In the genomic region with DNA sequence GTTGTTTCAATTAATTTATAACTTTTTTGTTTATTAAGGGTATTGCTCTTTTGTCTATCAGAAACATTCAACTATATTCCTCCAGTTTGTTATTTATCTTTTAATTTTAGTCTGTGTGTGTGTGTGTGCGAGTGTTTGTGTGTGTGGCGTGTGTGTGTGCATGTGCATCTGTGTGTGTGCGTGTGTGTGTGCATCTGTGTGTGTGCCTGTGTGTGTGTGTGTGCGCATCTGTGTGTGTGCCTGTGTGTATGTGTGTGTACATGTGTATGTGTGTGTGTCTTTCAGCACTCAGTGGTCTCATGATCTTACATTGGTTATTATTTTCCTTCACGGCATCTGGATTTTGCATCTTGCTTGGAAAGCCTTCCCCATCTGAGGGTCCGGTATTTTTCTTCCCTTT, we compare ENCODE assay signal across 19 cellular contexts.
DNase-seq lines count a peak whose midpoint lies in the region; ATAC-seq, FAIRE-seq and TF ChIP-seq lines count a peak whose summit lies in the region.
"Had no signal": no experiment of that assay in that cellular context is flagged by ENCODE, and none has a peak within 500 bp of the region (broad histone marks: within the 10 kb centered on the region; RNA-seq: fewer than 3 reads in every experiment).

No MANE protein-coding gene starts in this region.

- no peak for TF ChIP-seq RAD21 in H1 (IDR thresholded peaks at IDR 0.05 in 1 of 2, conservative IDR thresholded peaks at IDR 0.05 in 1 of 2; ENCODE audit: low read depth in 2 of 2, low read length in 2 of 2)

- no peak overlapping the region for H3K4me3 Mint-ChIP-seq in nephron
- H3K4me3 Mint-ChIP-seq: B cell; CD8-positive, alpha-beta T cell had no signal

- no peaks in the 10 kb centered on the region for H3K79me1 ChIP-seq in H1 (ENCODE audit: low read depth, low read length)
- no peaks in the 10 kb centered on the region for H3K79me1 ChIP-seq in trophoblast cell (ENCODE audit: low read length)

- H3K4me2 ChIP-seq in H1 (ENCODE audit: insufficient read depth in 1 of 2, low read depth in 2 of 2, low read length in 2 of 2), result no peak overlapping the region
- H3K4me2 ChIP-seq in trophoblast cell (ENCODE audit: low read length), result no peak overlapping the region

- H3K4me1 ChIP-seq in right atrium auricular region (no peaks in the 10 kb centered on the region), heart right ventricle (no peaks in the 10 kb centered on the region), H1 (replicated peaks in 1 of 4; ENCODE audit: control insufficient read depth in 3 of 4, insufficient read depth in 4 of 4, low read length in 3 of 4) (peaks cover 0 to 5% (median 4%) of the 10 kb centered on the region in 4 experiments; a peak in 4 of 7 replicates), trophoblast cell (ENCODE audit: control insufficient read depth in 1 of 2, insufficient read depth in 2 of 2, low read length in 2 of 2) (peaks cover 0 to 5% of the 10 kb centered on the region in 2 experiments)
- H3K4me1 ChIP-seq: HAP-1 had no signal

- H3K18ac ChIP-seq in H1 (ENCODE audit: extremely low read depth, low read length) (no peak overlapping the region), trophoblast cell (ENCODE audit: low read length) (no peak overlapping the region)

- no peaks in the 10 kb centered on the region for H3K36me3 ChIP-seq in right atrium auricular region
- no peaks in the 10 kb centered on the region for H3K36me3 ChIP-seq in heart right ventricle
- no peaks in the 10 kb centered on the region for H3K36me3 ChIP-seq in H1 (ENCODE audit: control insufficient read depth in 2 of 4, insufficient read depth in 4 of 4, low read length in 3 of 4)
- H3K36me3 ChIP-seq in trophoblast cell (ENCODE audit: control insufficient read depth in 1 of 2, insufficient read depth in 2 of 2, low read length in 2 of 2), result no peaks in the 10 kb centered on the region
- H3K36me3 ChIP-seq: BLaER1 treated with 17β-estradiol and CSF1 and Interleukin-3, amounts not matched to agents 10 nM and 100 nM; HAP-1 had no signal

- TF ChIP-seq POLR2A in H1 (IDR thresholded peaks at IDR 0.05; ENCODE audit: control extremely low read depth in 1 of 2, low read depth in 2 of 2, low read length in 2 of 2), result no peak

- H2BK120ac ChIP-seq in H1 (replicated peaks; ENCODE audit: low read depth, low read length) (no peak overlapping the region), trophoblast cell (ENCODE audit: insufficient read depth, low read length, poor library complexity) (no peak overlapping the region)

- intact Hi-C loops in heart right ventricle (cut with DNase I), result loop anchor here in 1 of 10 donors (5.0 kb wide), 1 partner anchor 742 kb away; no protein-coding TSS in a partner anchor

- H4K8ac ChIP-seq in H1 (ENCODE audit: extremely low read depth, insufficient read depth, low read length), result no peak overlapping the region
- H4K8ac ChIP-seq in trophoblast cell (ENCODE audit: low read depth, low read length), result no peak overlapping the region

- H2AK5ac ChIP-seq in H1 (ENCODE audit: low read depth, low read length) (no peak overlapping the region), trophoblast cell (ENCODE audit: low read length) (no peak overlapping the region)

- no peak overlapping the region for H3K56ac ChIP-seq in H1 (replicated peaks; ENCODE audit: insufficient read length, low read depth, low read length)

- peak; percentile 16 for DNase-seq in right atrium auricular region (ENCODE audit: low spot score)
- no peak for DNase-seq in heart right ventricle
- no peak for DNase-seq in H1 (ENCODE audit: low read depth in 1 of 2, low spot score in 2 of 2)
- no peak for DNase-seq in trophoblast cell
- DNase-seq in effector CD8-positive, alpha-beta T cell (lab: John Stamatoyannopoulos, UW), result no peak
- DNase-seq in NCI-H187 treated with DMSO at 0.1 percent for 48 hours (lab: John Stamatoyannopoulos, UW), result no peak
- DNase-seq in activated CD4-positive, alpha-beta T cell treated with anti-CD3 and anti-CD28 coated beads, Interleukin-2, amount 50 U/mL, for 48 hours, result no peak
- DNase-seq: Calu3, DMS53, EL had no signal

- H3K27me3 Mint-ChIP-seq in nephron (ENCODE audit: low read depth), result peaks cover 19% of the 10 kb centered on the region

- H2AFZ ChIP-seq in H1 (ENCODE audit: low read length) (no peak overlapping the region), trophoblast cell (ENCODE audit: insufficient read depth, low read length, poor library complexity) (no peak overlapping the region)

- H3K27ac ChIP-seq in right atrium auricular region (no peak overlapping the region), heart right ventricle (no peak overlapping the region), H1 (ENCODE audit: low read depth, low read length) (no peak overlapping the region), trophoblast cell (ENCODE audit: low read depth, low read length) (no peak overlapping the region)
- H3K27ac ChIP-seq: BLaER1 treated with 17β-estradiol and CSF1 and Interleukin-3, amounts not matched to agents 10 nM and 100 nM had no signal

- no peak for TF ChIP-seq EP300 in H1 (IDR thresholded peaks at IDR 0.05; ENCODE audit: borderline replicate concordance in 1 of 2, low read depth in 2 of 2, low read length in 2 of 2)

- POLR2A ChIA-PET in H1 (lab: Charles Lee; ENCODE audit: partially characterized antibody), result no interaction called here

- H2BK15ac ChIP-seq in H1 (ENCODE audit: low read length), result no peak overlapping the region

- H3K36me3 Mint-ChIP-seq in nephron (ENCODE audit: low read depth), result no peaks in the 10 kb centered on the region
- H3K36me3 Mint-ChIP-seq: CD8-positive, alpha-beta T cell had no signal

- no peak for ATAC-seq in heart right ventricle
- ATAC-seq: CD8-positive, alpha-beta T cell had no signal

- no peaks in the 10 kb centered on the region for H4K20me1 ChIP-seq in H1 (replicated peaks in 1 of 2; ENCODE audit: control insufficient read depth in 1 of 2, insufficient read depth in 2 of 2, low read length in 2 of 2)
- H4K20me1 ChIP-seq: BLaER1 treated with 17β-estradiol and CSF1 and Interleukin-3, amounts not matched to agents 10 nM and 100 nM had no signal

- H3K9me3 Mint-ChIP-seq in nephron, result peaks cover 9% of the 10 kb centered on the region
- H3K9me3 Mint-ChIP-seq: CD8-positive, alpha-beta T cell had no signal

- H3K9me3 ChIP-seq in right atrium auricular region (no peaks in the 10 kb centered on the region), heart right ventricle (peaks cover 0 to 24% (median 0%) of the 10 kb centered on the region in 11 donors), H1 (ENCODE audit: insufficient read depth in 2 of 2, low read depth in 1 of 2, low read length in 1 of 2) (no peaks in the 10 kb centered on the region), trophoblast cell (ENCODE audit: insufficient read depth, low read depth, low read length) (peaks cover 9% of the 10 kb centered on the region)
- H3K9me3 ChIP-seq: HAP-1 had no signal

- no peaks in the 10 kb centered on the region for H3K79me2 ChIP-seq in H1 (ENCODE audit: control insufficient read depth in 1 of 2, insufficient read depth in 2 of 2, low read length in 2 of 2)
- no peaks in the 10 kb centered on the region for H3K79me2 ChIP-seq in trophoblast cell (ENCODE audit: control insufficient read depth, insufficient read depth, low read length, poor library complexity)

- no peak overlapping the region for H4K5ac ChIP-seq in H1 (ENCODE audit: insufficient read length, low read depth, low read length)

- H4K12ac ChIP-seq in trophoblast cell (ENCODE audit: low read depth, low read length), result no peak overlapping the region

- TF ChIP-seq CTCF in right atrium auricular region (IDR thresholded peaks at IDR 0.05) (no peak), heart right ventricle (IDR thresholded peaks at IDR 0.05) (no peak), H1 (IDR thresholded peaks at IDR 0.05; ENCODE audit: control extremely low read depth in 1 of 3, insufficient read depth in 1 of 3, low read depth in 1 of 3, low read length in 3 of 3) (no peak), nephron (IDR thresholded peaks at IDR 0.05; ENCODE audit: unreplicated experiment in 3 of 3) (no peak)

- H3K14ac ChIP-seq in H1 (ENCODE audit: insufficient read length), result no peak overlapping the region
- no peak overlapping the region for H3K14ac ChIP-seq in trophoblast cell (ENCODE audit: low read length)

- no peak for FAIRE-seq in H1 (lab: Jason Lieb, UNC)
- FAIRE-seq: G401.6, GM12891, GM19239, HepG2 had no signal

- peaks cover 26% of the 10 kb centered on the region for H3K4me1 Mint-ChIP-seq in nephron
- H3K4me1 Mint-ChIP-seq: B cell had no signal

- CTCF ChIA-PET in H1 (lab: Charles Lee; ENCODE audit: partially characterized antibody), result interaction anchor here (0.7 to 1.4 kb wide), 4 partner anchors 10 to 373 kb away, joined by 3 to 5 read pairs (median 4); no protein-coding TSS in a partner anchor

- H3K27ac Mint-ChIP-seq in nephron, result peak overlapping the region in 2 of 3 experiments; percentile 26 to 82
- H3K27ac Mint-ChIP-seq: B cell; CD8-positive, alpha-beta T cell had no signal

- no peak overlapping the region for H3K23ac ChIP-seq in H1 (ENCODE audit: insufficient read length)
- H3K23ac ChIP-seq in trophoblast cell (ENCODE audit: low read length), result no peak overlapping the region

- 84 to 91% methylated on average over 6 of the region's 6 CpGs for WGBS in heart right ventricle, 2 donors
- WGBS in H1 (ENCODE audit: extremely low coverage in 1 of 2, insufficient coverage in 1 of 2, insufficient read length in 1 of 2, insufficient replicate concordance in 2 of 2, low coverage in 1 of 2, low lambda C conversion rate in 2 of 2, missing lambda C conversion rate in 1 of 2), 2 experiments, result 81% methylated on average over 6 of the region's 6 CpGs; no CpG with 5 or more reads in 1 of the 2 experiments
- no CpG with 5 or more reads among the region's 6 CpGs for WGBS in trophoblast cell (ENCODE audit: extremely low coverage, insufficient coverage, insufficient read length)

- H4K91ac ChIP-seq in H1 (replicated peaks; ENCODE audit: insufficient read length, low read length), result peak overlapping the region; percentile 75
- no peak overlapping the region for H4K91ac ChIP-seq in trophoblast cell (ENCODE audit: low read depth, low read length)

- H2BK20ac ChIP-seq in H1 (ENCODE audit: low read length), result no peak overlapping the region

- H3K27me3 ChIP-seq in right atrium auricular region (no peaks in the 10 kb centered on the region), heart right ventricle (peaks cover 0 to 40% (median 22%) of the 10 kb centered on the region in 7 donors), H1 (replicated peaks in 1 of 4; ENCODE audit: control insufficient read depth in 3 of 4, extremely low read depth in 1 of 4, insufficient read depth in 3 of 4, low read length in 3 of 4) (no peaks in the 10 kb centered on the region; a peak in 1 of 7 replicates), trophoblast cell (ENCODE audit: insufficient read depth, low read length) (no peaks in the 10 kb centered on the region)
- H3K27me3 ChIP-seq: BLaER1 treated with 17β-estradiol and CSF1 and Interleukin-3, amounts not matched to agents 10 nM and 100 nM had no signal

- H3K4me3 ChIP-seq in right atrium auricular region (no peak overlapping the region), heart right ventricle (no peak overlapping the region), H1 (ENCODE audit: extremely low read depth in 1 of 4, insufficient read depth in 2 of 4, low read depth in 3 of 4, low read length in 4 of 4) (no peak overlapping the region), trophoblast cell (ENCODE audit: low read depth, low read length) (peak overlapping the region; percentile 35)
- H3K4me3 ChIP-seq: BLaER1 treated with 17β-estradiol and CSF1 and Interleukin-3, amounts not matched to agents 10 nM and 100 nM; HAP-1 had no signal

- peaks cover 5% of the 10 kb centered on the region; the same call in 1 of the 2 replicates for H3K23me2 ChIP-seq in H1 (ENCODE audit: low read depth, low read length)

- H2BK12ac ChIP-seq in H1 (ENCODE audit: low read depth, low read length) (no peak overlapping the region), trophoblast cell (ENCODE audit: low read length) (no peak overlapping the region)

- H2BK5ac ChIP-seq in H1 (ENCODE audit: low read depth, low read length) (no peak overlapping the region), trophoblast cell (ENCODE audit: low read depth, low read length, poor library complexity) (no peak overlapping the region)

- no peak overlapping the region for H3K4ac ChIP-seq in H1 (replicated peaks; ENCODE audit: insufficient read length, low read depth, low read length)
- H3K4ac ChIP-seq in trophoblast cell (ENCODE audit: low read depth, low read length), result no peak overlapping the region

- H3K9ac ChIP-seq in H1 (replicated peaks in 1 of 4; ENCODE audit: extremely low read depth in 1 of 4, low read depth in 3 of 4, low read length in 3 of 4), result no peak overlapping the region
- no peak overlapping the region for H3K9ac ChIP-seq in trophoblast cell (ENCODE audit: low read length)
- H3K9ac ChIP-seq: BLaER1 treated with 17β-estradiol and CSF1 and Interleukin-3, amounts not matched to agents 10 nM and 100 nM had no signal
